Comparison of ENCODE assay signal across 12 cellular contexts in genomic region chr10:69229565-69229886, GRCh38. TPM values are rescaled to one million over a fixed set of nuclear protein-coding genes. Genes with fewer than 3 reads are reported as not detected.
DNase-seq lines count a peak whose midpoint lies in the region; ATAC-seq and TF ChIP-seq lines count a peak whose summit lies in the region.
"Had no signal": no experiment of that assay in that cellular context is flagged by ENCODE, and none has a peak within 500 bp of the region (broad histone marks: within the 10 kb centered on the region; RNA-seq: fewer than 3 reads in every experiment).

No MANE protein-coding gene starts in this region.

- H3K4me2 ChIP-seq in HCT116 (ENCODE audit: low read length): peak overlapping the region; percentile 41

- H3K27me3 ChIP-seq in HCT116 (ENCODE audit: insufficient read depth, low read length) (no peaks in the 10 kb centered on the region), mucosa of stomach (ENCODE audit: control insufficient read depth, insufficient read depth, low read length) (no peaks in the 10 kb centered on the region), dorsolateral prefrontal cortex (peaks cover 0 to 8% (median 0%) of the 10 kb centered on the region in 45 donors)

- H3K36me3 ChIP-seq in HCT116 (ENCODE audit: control insufficient read depth in 1 of 2, insufficient read depth in 2 of 2, low read length in 2 of 2) (no peaks in the 10 kb centered on the region), mucosa of stomach (ENCODE audit: control insufficient read depth, insufficient read depth, low read length) (no peaks in the 10 kb centered on the region)
- H3K36me3 ChIP-seq: HAP-1 had no signal

- intact Hi-C loops in CD14-positive monocyte (cut with micrococcal nuclease) (no loop called here), HCT116 (cut with micrococcal nuclease) (no loop called here), left ventricle myocardium superior (cut with micrococcal nuclease) (no loop called here), dorsolateral prefrontal cortex (cut with DNase I) (no loop called here)
- intact Hi-C loops in activated T-helper 1 cell treated with anti-CD3 and anti-CD28 coated beads, Interleukin-12 subunit alpha, Interleukin-12 subunit beta, Interleukin-2, Interleukin-4 antibody, amounts not matched to agents 30 ng/mL and 10 ng/mL and 1 ng/mL, durations not matched to agents 14 hours and 24 hours and 36 hours (cut with micrococcal nuclease): no loop called here

- POLR2A ChIA-PET in HCT116 (lab: Charles Lee): no interaction called here

- H3K27ac Mint-ChIP-seq in CD14-positive monocyte: peak overlapping the region in 4 of 7 donors; percentile 23 to 68 (median 46)
- H3K27ac Mint-ChIP-seq in activated T-helper 1 cell treated with anti-CD3 and anti-CD28 coated beads, Interleukin-12 subunit alpha, Interleukin-12 subunit beta, Interleukin-2, Interleukin-4 antibody, amounts not matched to agents 30 ng/mL and 10 ng/mL and 1 ng/mL, durations not matched to agents 14 hours and 24 hours and 36 hours: peak overlapping the region; percentile 93
- H3K27ac Mint-ChIP-seq: nephron progenitor cell had no signal

- H2AFZ ChIP-seq in HCT116 (ENCODE audit: low read depth, low read length, poor library complexity, severe bottlenecking): no peak overlapping the region

- no peak for TF ChIP-seq POLR2A in HCT116 (IDR thresholded peaks at IDR 0.05; ENCODE audit: borderline replicate concordance, extremely low read depth, insufficient read depth, insufficient read length)

- H3K9ac ChIP-seq in HCT116 (ENCODE audit: low read length) (no peak overlapping the region), mucosa of stomach (ENCODE audit: low read length) (peak overlapping the region; percentile 31)

- peaks cover 0 to 5% (median 0%) of the 10 kb centered on the region in 3 donors for H3K27me3 Mint-ChIP-seq in CD14-positive monocyte (ENCODE audit: low read depth in 3 of 3)
- H3K27me3 Mint-ChIP-seq in activated T-helper 1 cell treated with anti-CD3 and anti-CD28 coated beads, Interleukin-12 subunit alpha, Interleukin-12 subunit beta, Interleukin-2, Interleukin-4 antibody, amounts not matched to agents 30 ng/mL and 10 ng/mL and 1 ng/mL, durations not matched to agents 14 hours and 24 hours and 36 hours (ENCODE audit: insufficient read depth): no peaks in the 10 kb centered on the region

- peak overlapping the region; percentile 77 to 90 for H3K4me3 Mint-ChIP-seq in CD14-positive monocyte
- H3K4me3 Mint-ChIP-seq in activated T-helper 1 cell treated with anti-CD3 and anti-CD28 coated beads, Interleukin-12 subunit alpha, Interleukin-12 subunit beta, Interleukin-2, Interleukin-4 antibody, amounts not matched to agents 30 ng/mL and 10 ng/mL and 1 ng/mL, durations not matched to agents 14 hours and 24 hours and 36 hours: peak overlapping the region; percentile 82
- H3K4me3 Mint-ChIP-seq: nephron progenitor cell had no signal

- no peaks in the 10 kb centered on the region for H3K79me2 ChIP-seq in HCT116 (ENCODE audit: insufficient read depth, low read length)

- H3K9me2 ChIP-seq in HCT116 (ENCODE audit: insufficient read depth): no peaks in the 10 kb centered on the region

- ATAC-seq in HCT116: no peak
- no peak for ATAC-seq in left ventricle myocardium superior

- DNase-seq in CD14-positive monocyte (ENCODE audit: low spot score) (no peak), HCT116 (ENCODE audit: low read depth, low spot score) (no peak), NCI-H1105 (lab: John Stamatoyannopoulos, UW) (no peak), NCI-H187 (lab: John Stamatoyannopoulos, UW) (no peak), left ventricle myocardium superior (no peak), dorsolateral prefrontal cortex (no peak)
- DNase-seq in activated T-helper 1 cell treated with anti-CD3 and anti-CD28 coated beads, Interleukin-12 subunit alpha, Interleukin-12 subunit beta, Interleukin-2, Interleukin-4 antibody, amounts not matched to agents 30 ng/mL and 10 ng/mL and 1 ng/mL, durations not matched to agents 14 hours and 24 hours and 36 hours (ENCODE audit: low spot score): no peak
- DNase-seq: NCI-H2081 treated with DMSO at 0.1 percent for 48 hours, nephron progenitor cell had no signal

- no peak overlapping the region for H3K27ac ChIP-seq in HCT116 (ENCODE audit: low read depth, low read length)
- no peak overlapping the region for H3K27ac ChIP-seq in dorsolateral prefrontal cortex

- H4K20me1 ChIP-seq in HCT116 (ENCODE audit: insufficient read depth): no peaks in the 10 kb centered on the region

- H3K4me3 ChIP-seq in HCT116 (replicated peaks in 1 of 2; ENCODE audit: low read depth in 1 of 2, low read length in 2 of 2): no peak overlapping the region
- peak overlapping the region; percentile 60 for H3K4me3 ChIP-seq in mucosa of stomach (ENCODE audit: low read length)
- peak overlapping the region in 2 of 59 donors; percentile 10 to 22 for H3K4me3 ChIP-seq in dorsolateral prefrontal cortex
- H3K4me3 ChIP-seq: HAP-1 had no signal

- CTCF ChIA-PET in HCT116 (lab: Charles Lee): no interaction called here

- RAD21 ChIA-PET in HCT116 (lab: Charles Lee; ENCODE audit: low non-redundant PET in 1 of 2, low total read pairs in 2 of 2, uncharacterized antibody in 2 of 2, unreplicated experiment in 2 of 2): no interaction called here

- H3K4me1 Mint-ChIP-seq in CD14-positive monocyte: peaks cover 20% of the 10 kb centered on the region
- peaks cover 73% of the 10 kb centered on the region for H3K4me1 Mint-ChIP-seq in activated T-helper 1 cell treated with anti-CD3 and anti-CD28 coated beads, Interleukin-12 subunit alpha, Interleukin-12 subunit beta, Interleukin-2, Interleukin-4 antibody, amounts not matched to agents 30 ng/mL and 10 ng/mL and 1 ng/mL, durations not matched to agents 14 hours and 24 hours and 36 hours (ENCODE audit: low read depth)

- TF ChIP-seq RAD21 in HCT116 (IDR thresholded peaks at IDR 0.05; ENCODE audit: low read depth): no peak

- H3K9me3 Mint-ChIP-seq in CD14-positive monocyte: no peaks in the 10 kb centered on the region
- H3K9me3 Mint-ChIP-seq in activated T-helper 1 cell treated with anti-CD3 and anti-CD28 coated beads, Interleukin-12 subunit alpha, Interleukin-12 subunit beta, Interleukin-2, Interleukin-4 antibody, amounts not matched to agents 30 ng/mL and 10 ng/mL and 1 ng/mL, durations not matched to agents 14 hours and 24 hours and 36 hours: no peaks in the 10 kb centered on the region
- H3K9me3 Mint-ChIP-seq: nephron progenitor cell had no signal

- TF ChIP-seq CTCF in CD14-positive monocyte (IDR thresholded peaks at IDR 0.05) (no peak), HCT116 (IDR thresholded peaks at IDR 0.05 in 2 of 3, conservative IDR thresholded peaks at IDR 0.05 in 1 of 3; ENCODE audit: borderline replicate concordance in 1 of 3, insufficient read depth in 1 of 3, low read depth in 2 of 3, low read length in 2 of 3) (no peak), dorsolateral prefrontal cortex (IDR thresholded peaks at IDR 0.05 in 54 of 56, conservative IDR thresholded peaks at IDR 0.05 in 2 of 56; ENCODE audit: low read depth in 1 of 56, partially characterized antibody in 56 of 56) (no peak)

- no peaks in the 10 kb centered on the region for H3K36me3 Mint-ChIP-seq in CD14-positive monocyte
- H3K36me3 Mint-ChIP-seq in activated T-helper 1 cell treated with anti-CD3 and anti-CD28 coated beads, Interleukin-12 subunit alpha, Interleukin-12 subunit beta, Interleukin-2, Interleukin-4 antibody, amounts not matched to agents 30 ng/mL and 10 ng/mL and 1 ng/mL, durations not matched to agents 14 hours and 24 hours and 36 hours (ENCODE audit: low read depth): no peaks in the 10 kb centered on the region

- H3K9me3 ChIP-seq in HCT116 (ENCODE audit: control insufficient read depth in 1 of 2, insufficient read depth in 1 of 2, low read depth in 1 of 2, low read length in 2 of 2) (no peaks in the 10 kb centered on the region), mucosa of stomach (ENCODE audit: control insufficient read depth, low read length) (no peaks in the 10 kb centered on the region)
- H3K9me3 ChIP-seq: HAP-1 had no signal

- no TSS peak for BruUV-seq in HCT116 (replicated peaks; lab: Mats Ljungman, UMichigan)

- H3K4me1 ChIP-seq in HCT116 (ENCODE audit: control insufficient read depth in 1 of 2, insufficient read depth in 2 of 2, low read length in 2 of 2): peaks cover 22 to 55% of the 10 kb centered on the region in 2 experiments
- H3K4me1 ChIP-seq in mucosa of stomach (ENCODE audit: control insufficient read depth, insufficient read depth, low read length): peaks cover 27% of the 10 kb centered on the region
- H3K4me1 ChIP-seq: HAP-1 had no signal

TF ChIP-seq in HCT116, 20 proteins besides CTCF, POLR2A, EP300 and RAD21:
- no peak for TF ChIP-seq FOSL1 (IDR thresholded peaks at IDR 0.05; ENCODE audit: low read depth)
- TF ChIP-seq TCF7L2 (IDR thresholded peaks at IDR 0.05; ENCODE audit: borderline replicate concordance, extremely low read depth, insufficient read depth, insufficient read length): peak; percentile 69
- no peak for TF ChIP-seq EZH2phosphoT487 (IDR thresholded peaks at IDR 0.05; ENCODE audit: borderline replicate concordance)

RNA-seq across cellular contexts. Expression of gene HKDC1, which starts 9.4 kb away (rescaled TPM):
- polyA plus RNA-seq in CD14-positive monocyte: not detected
- total RNA-seq in HCT116 (2021; ENCODE audit: unreplicated experiment): 1.7 TPM
- polyA plus RNA-seq in HCT116 (2012): 6.1 and 6.6 TPM in 2 replicates
- 0.05 and 0.12 TPM in 2 replicates for total RNA-seq in activated T-helper 1 cell treated with anti-CD3 and anti-CD28 coated beads, Interleukin-12 subunit alpha, Interleukin-12 subunit beta, Interleukin-2, Interleukin-4 antibody, amounts not matched to agents 30 ng/mL and 10 ng/mL and 1 ng/mL, durations not matched to agents 14 hours and 24 hours and 36 hours
- total RNA-seq in left ventricle myocardium superior: not detected
- 1 to 10 TPM in 42 of 120 experiments, under 1 TPM in 74, not detected in 4; 0.17 to 3.1 (median 0.79) TPM for total RNA-seq in dorsolateral prefrontal cortex
- total RNA-seq: cardiac septum had no signal

RNA-seq across cellular contexts. Expression of gene HK1, which starts 48.8 kb away (rescaled TPM):
- polyA plus RNA-seq in CD14-positive monocyte: 100 to 1,000 TPM; 125 to 146 TPM
- total RNA-seq in HCT116 (2021; ENCODE audit: unreplicated experiment): 50.3 TPM
- polyA plus RNA-seq in HCT116 (2012): 74.9 and 80.9 TPM in 2 replicates
- 155 and 161 TPM in 2 replicates for total RNA-seq in activated T-helper 1 cell treated with anti-CD3 and anti-CD28 coated beads, Interleukin-12 subunit alpha, Interleukin-12 subunit beta, Interleukin-2, Interleukin-4 antibody, amounts not matched to agents 30 ng/mL and 10 ng/mL and 1 ng/mL, durations not matched to agents 14 hours and 24 hours and 36 hours
- total RNA-seq in left ventricle myocardium superior: 210 TPM
- 100 to 1,000 TPM in 117 of 120 experiments, 10 to 100 TPM in 3; 65.9 to 249 (median 183) TPM for total RNA-seq in dorsolateral prefrontal cortex

RNA-seq across cellular contexts. Expression of gene SUPV3L1, which starts 49.5 kb away (rescaled TPM):
- 1 to 10 TPM; 6.8 to 7.3 TPM for polyA plus RNA-seq in CD14-positive monocyte
- total RNA-seq in HCT116 (2021; ENCODE audit: unreplicated experiment): 59.7 TPM
- polyA plus RNA-seq in HCT116 (2012): 30.4 and 41.4 TPM in 2 replicates
- total RNA-seq in activated T-helper 1 cell treated with anti-CD3 and anti-CD28 coated beads, Interleukin-12 subunit alpha, Interleukin-12 subunit beta, Interleukin-2, Interleukin-4 antibody, amounts not matched to agents 30 ng/mL and 10 ng/mL and 1 ng/mL, durations not matched to agents 14 hours and 24 hours and 36 hours: 67.5 and 69.1 TPM in 2 replicates
- total RNA-seq in left ventricle myocardium superior: 40.2 TPM
- 10 to 100 TPM; 23.2 to 52.6 (median 39.0) TPM for total RNA-seq in dorsolateral prefrontal cortex
